16 cellular contexts compared by ENCODE assay signal in genomic region chr19:2922987-2923386, GRCh38. TPM values are rescaled to one million over a fixed set of nuclear protein-coding genes. Genes with fewer than 3 reads are reported as not detected.
DNase-seq lines count a peak whose midpoint lies in the region; ATAC-seq, FAIRE-seq and TF ChIP-seq lines count a peak whose summit lies in the region.
"Had no signal": no experiment of that assay in that cellular context is flagged by ENCODE, and none has a peak within 500 bp of the region (broad histone marks: within the 10 kb centered on the region; RNA-seq: fewer than 3 reads in every experiment).

No MANE protein-coding gene starts in this region.

- H2BK120ac ChIP-seq in mesenchymal stem cell (ENCODE audit: low read depth, low read length), result no peak overlapping the region

- peak; percentile 5 for TF ChIP-seq CTCF in neural progenitor cell (IDR thresholded peaks at IDR 0.05)
- TF ChIP-seq CTCF in CD8-positive, alpha-beta T cell (IDR thresholded peaks at IDR 0.05), result no peak

- peak overlapping the region in 1 of 2 experiments; percentile 43 for H3K18ac ChIP-seq in mesenchymal stem cell (ENCODE audit: low read depth in 1 of 2, low read length in 2 of 2)

- H2BK15ac ChIP-seq in mesenchymal stem cell (ENCODE audit: low read depth, poor library complexity, severe bottlenecking), result no peak overlapping the region

- intact Hi-C loops in CD8-positive, alpha-beta T cell (cut with DNase I, micrococcal nuclease), result no loop called here

- no peak overlapping the region for H4K91ac ChIP-seq in mesenchymal stem cell (ENCODE audit: low read length)

- H3K79me1 ChIP-seq in mesenchymal stem cell (replicated peaks; ENCODE audit: low read length, poor library complexity, severe bottlenecking), result peaks cover 3% of the 10 kb centered on the region

- CTCF ChIA-PET in CD8-positive, alpha-beta T cell (lab: Charles Lee), result interaction anchor here (1.6 kb wide), 1 partner anchor 36 kb away, joined by 5 read pairs; no protein-coding TSS in a partner anchor

- peaks cover 11% of the 10 kb centered on the region for H3K36me3 ChIP-seq in neural progenitor cell
- peaks cover 2% of the 10 kb centered on the region for H3K36me3 ChIP-seq in CD8-positive, alpha-beta T cell (ENCODE audit: insufficient read depth, low read length)
- H3K36me3 ChIP-seq in mesenchymal stem cell (ENCODE audit: control insufficient read depth in 1 of 2, insufficient read depth in 2 of 2, low read depth in 1 of 2, low read length in 2 of 2), result peaks cover 11 to 25% of the 10 kb centered on the region in 2 experiments

- H2BK5ac ChIP-seq in mesenchymal stem cell (ENCODE audit: low read depth, low read length, poor library complexity, severe bottlenecking), result no peak overlapping the region

- POLR2A ChIA-PET in CD8-positive, alpha-beta T cell (lab: Charles Lee), result interaction anchor here (0.7 kb wide), 1 partner anchor 1111 kb away, joined by 3 read pairs; no protein-coding TSS in a partner anchor

- no peak overlapping the region for H3K23ac ChIP-seq in mesenchymal stem cell (ENCODE audit: low read length in 2 of 2)

- H3K27me3 ChIP-seq in neural progenitor cell (no peaks in the 10 kb centered on the region), mesenchymal stem cell (ENCODE audit: control insufficient read depth in 1 of 2, insufficient read depth in 1 of 2, low read length in 2 of 2) (no peaks in the 10 kb centered on the region)
- no peaks in the 10 kb centered on the region for H3K27me3 ChIP-seq in CD8-positive, alpha-beta T cell (ENCODE audit: insufficient read depth, low read length)

- H3K14ac ChIP-seq in mesenchymal stem cell (ENCODE audit: low read length in 2 of 2), result no peak overlapping the region

- no peak overlapping the region for H3K4me3 Mint-ChIP-seq in neural progenitor cell
- H3K4me3 Mint-ChIP-seq in CD8-positive, alpha-beta T cell, result no peak overlapping the region
- H3K4me3 Mint-ChIP-seq: activated T-helper 1 cell treated with anti-CD3 and anti-CD28 coated beads, Interleukin-12 subunit alpha, Interleukin-12 subunit beta, Interleukin-2, Interleukin-4 antibody, amounts not matched to agents 30 ng/mL and 10 ng/mL and 1 ng/mL, durations not matched to agents 14 hours and 24 hours and 36 hours; CD4-positive, CD25-positive, alpha-beta regulatory T cell had no signal

- H3K27ac ChIP-seq in neural progenitor cell, result no peak overlapping the region
- no peak overlapping the region for H3K27ac ChIP-seq in CD8-positive, alpha-beta T cell (ENCODE audit: low read depth, low read length)
- no peak overlapping the region for H3K27ac ChIP-seq in mesenchymal stem cell (ENCODE audit: low read length, poor library complexity, severe bottlenecking)

- H3F3A ChIP-seq in neural progenitor cell (ENCODE audit: low read depth), result peaks cover 10% of the 10 kb centered on the region

- no peak overlapping the region for H2AK5ac ChIP-seq in mesenchymal stem cell (ENCODE audit: low read length, severe bottlenecking)

- H3K9me3 ChIP-seq in neural progenitor cell (ENCODE audit: low read depth) (no peaks in the 10 kb centered on the region), mesenchymal stem cell (ENCODE audit: control insufficient read depth, low read length) (peaks cover 15% of the 10 kb centered on the region)
- no peaks in the 10 kb centered on the region for H3K9me3 ChIP-seq in CD8-positive, alpha-beta T cell (ENCODE audit: low read length)

- H3K4ac ChIP-seq in mesenchymal stem cell (ENCODE audit: low read depth in 1 of 2, low read length in 2 of 2), result no peak overlapping the region

- H3K9ac ChIP-seq in neural progenitor cell (no peak overlapping the region), mesenchymal stem cell (ENCODE audit: low read length) (no peak overlapping the region)

- ATAC-seq in esophagus mucosa (peak; percentile 78), GM19455 (IDR thresholded peaks at IDR 0.05; ENCODE audit: unreplicated experiment) (no peak), HG02852 (IDR thresholded peaks at IDR 0.05; ENCODE audit: unreplicated experiment) (no peak)
- ATAC-seq in CD8-positive, alpha-beta T cell, result no peak
- ATAC-seq: right cardiac atrium had no signal

- no peaks in the 10 kb centered on the region for H3K4me1 Mint-ChIP-seq in neural progenitor cell
- no peaks in the 10 kb centered on the region for H3K4me1 Mint-ChIP-seq in CD8-positive, alpha-beta T cell (ENCODE audit: low read depth)
- H3K4me1 Mint-ChIP-seq: CD4-positive, CD25-positive, alpha-beta regulatory T cell had no signal

- H3K4me2 ChIP-seq in neural progenitor cell, result no peak overlapping the region
- H3K4me2 ChIP-seq in mesenchymal stem cell (ENCODE audit: low read length, poor library complexity, severe bottlenecking), result no peak overlapping the region

- no peak overlapping the region for H4K8ac ChIP-seq in mesenchymal stem cell (ENCODE audit: low read length)

- H3K4me3 ChIP-seq in neural progenitor cell (no peak overlapping the region), mesenchymal stem cell (ENCODE audit: insufficient read depth in 1 of 2, low read depth in 1 of 2, low read length in 2 of 2) (no peak overlapping the region)
- no peak overlapping the region for H3K4me3 ChIP-seq in CD8-positive, alpha-beta T cell (ENCODE audit: low read depth, low read length)

- H2AFZ ChIP-seq in neural progenitor cell (replicated peaks), result no peak overlapping the region
- H2AFZ ChIP-seq in mesenchymal stem cell (ENCODE audit: low read depth, low read length), result no peak overlapping the region

- H3K4me1 ChIP-seq in neural progenitor cell (peaks cover 5% of the 10 kb centered on the region), mesenchymal stem cell (ENCODE audit: control insufficient read depth, insufficient read depth, low read depth, low read length) (no peaks in the 10 kb centered on the region)
- H3K4me1 ChIP-seq in CD8-positive, alpha-beta T cell (ENCODE audit: insufficient read depth, low read length), result no peaks in the 10 kb centered on the region

- no peak overlapping the region for H3K27ac Mint-ChIP-seq in neural progenitor cell
- H3K27ac Mint-ChIP-seq in CD8-positive, alpha-beta T cell, result no peak overlapping the region
- H3K27ac Mint-ChIP-seq: activated T-helper 1 cell treated with anti-CD3 and anti-CD28 coated beads, Interleukin-12 subunit alpha, Interleukin-12 subunit beta, Interleukin-2, Interleukin-4 antibody, amounts not matched to agents 30 ng/mL and 10 ng/mL and 1 ng/mL, durations not matched to agents 14 hours and 24 hours and 36 hours had no signal

- H2BK12ac ChIP-seq in mesenchymal stem cell (ENCODE audit: low read length in 2 of 2), result no peak overlapping the region

- FAIRE-seq in RCC 7860 (lab: Jason Lieb, UNC), result no peak
- FAIRE-seq: endothelial cell of umbilical vein had no signal

- WGBS in mesenchymal stem cell, result 56% methylated on average over 5 of the region's 5 CpGs

- H3K27me3 Mint-ChIP-seq in neural progenitor cell (ENCODE audit: insufficient read depth, low read depth), result peaks cover 7% of the 10 kb centered on the region
- no peaks in the 10 kb centered on the region for H3K27me3 Mint-ChIP-seq in CD8-positive, alpha-beta T cell (ENCODE audit: low read depth)
- H3K27me3 Mint-ChIP-seq: brain; CD4-positive, CD25-positive, alpha-beta regulatory T cell had no signal

- DNase-seq in ELR (ENCODE audit: low read depth) (peak; percentile 39), RCC 7860 (ENCODE audit: low spot score) (peak; percentile 13), neural progenitor cell (ENCODE audit: low spot score) (peak; percentile 31), mesenchymal stem cell (no peak)
- no peak for DNase-seq in CD8-positive, alpha-beta T cell
- DNase-seq: activated CD4-positive, alpha-beta T cell treated with anti-CD3 and anti-CD28 coated beads for 4 hours; CD4-positive, CD25-positive, alpha-beta regulatory T cell; NCI-H1105; right cardiac atrium; SW 1271 had no signal

- no peaks in the 10 kb centered on the region for H3K79me2 ChIP-seq in neural progenitor cell (ENCODE audit: low read depth)

- H3K9me3 Mint-ChIP-seq in neural progenitor cell, result peaks cover 27% of the 10 kb centered on the region
- H3K9me3 Mint-ChIP-seq in CD8-positive, alpha-beta T cell, result peaks cover 2% of the 10 kb centered on the region

- H3K36me3 Mint-ChIP-seq in neural progenitor cell, result peaks cover 19% of the 10 kb centered on the region
- H3K36me3 Mint-ChIP-seq in CD8-positive, alpha-beta T cell, result peaks cover 14% of the 10 kb centered on the region

- no peaks in the 10 kb centered on the region for H4K20me1 ChIP-seq in neural progenitor cell (ENCODE audit: low read depth)

RNA-seq across cellular contexts. Expression of gene ZNF77, which starts 21.8 kb away (rescaled TPM):
- 2.4 TPM for total RNA-seq in esophagus mucosa
- 6.2 and 6.5 TPM in 2 replicates for total RNA-seq in neural progenitor cell (ENCODE audit: low replicate concordance)
- 1 to 10 TPM; 1.4 to 2.0 TPM for total RNA-seq in CD8-positive, alpha-beta T cell
- 2.3 TPM for polyA plus RNA-seq in mesenchymal stem cell (2013, experiment 1 of 2)
- polyA plus RNA-seq in mesenchymal stem cell (2013, experiment 2 of 2), result 2.7 TPM

RNA-seq across cellular contexts. Expression of gene ZNF57, which starts 22.3 kb away (rescaled TPM):
- total RNA-seq in esophagus mucosa (4.7 TPM), neural progenitor cell (ENCODE audit: low replicate concordance) (5.6 and 6.3 TPM in 2 replicates)
- total RNA-seq in CD8-positive, alpha-beta T cell, result 1 to 10 TPM in 1 of 2 experiments, under 1 TPM in 1; 0.72 to 1.5 TPM
- 1.7 TPM for polyA plus RNA-seq in mesenchymal stem cell (2013, experiment 1 of 2)
- polyA plus RNA-seq in mesenchymal stem cell (2013, experiment 2 of 2), result 1.9 TPM

RNA-seq across cellular contexts. Expression of gene TLE6, which starts 54.4 kb away (rescaled TPM):
- total RNA-seq in esophagus mucosa (0.40 TPM), neural progenitor cell (ENCODE audit: low replicate concordance) (0.22 and 1.8 TPM in 2 replicates)
- total RNA-seq in CD8-positive, alpha-beta T cell, result not detected
- polyA plus RNA-seq in mesenchymal stem cell (2013, experiment 1 of 2), result 2.3 TPM
- 1.6 TPM for polyA plus RNA-seq in mesenchymal stem cell (2013, experiment 2 of 2)
- total RNA-seq: CD4-positive, CD25-positive, alpha-beta regulatory T cell had no signal
- polyA plus RNA-seq: CD4-positive, CD25-positive, alpha-beta regulatory T cell had no signal

RNA-seq across cellular contexts. Expression of gene ZNF556, which starts 55.9 kb away (rescaled TPM):
- total RNA-seq in esophagus mucosa (0.60 TPM), neural progenitor cell (ENCODE audit: low replicate concordance) (0.25 TPM in 1 of 2 replicates, not detected in the other)
- total RNA-seq in CD8-positive, alpha-beta T cell, result not detected
- polyA plus RNA-seq in mesenchymal stem cell (2013, experiment 1 of 2), result not detected
- 0.01 TPM for polyA plus RNA-seq in mesenchymal stem cell (2013, experiment 2 of 2)
- total RNA-seq: activated T-helper 1 cell treated with anti-CD3 and anti-CD28 coated beads, Interleukin-12 subunit alpha, Interleukin-12 subunit beta, Interleukin-2, Interleukin-4 antibody, amounts not matched to agents 30 ng/mL and 10 ng/mL and 1 ng/mL, durations not matched to agents 14 hours and 24 hours and 36 hours; CD4-positive, CD25-positive, alpha-beta regulatory T cell; endothelial cell of umbilical vein had no signal
- polyA plus RNA-seq: CD4-positive, CD25-positive, alpha-beta regulatory T cell; right cardiac atrium had no signal

Comparison
In these comparisons a context has a peak if more than half of its experiments do, and no peak if none do; other contexts are left out.
1. DNase-seq: peak in ELR (single experiment), RCC 7860 (single experiment) and neural progenitor cell (single experiment); none in CD8-positive, alpha-beta T cell (0 of 7) and mesenchymal stem cell (single experiment).